In genomic region chr3:127574880-127575878, GRCh38 we compare ENCODE assay signal across 8 cellular contexts. TPM values are rescaled to one million over a fixed set of nuclear protein-coding genes. Genes with fewer than 3 reads are reported as not detected.
DNase-seq lines count a peak whose midpoint lies in the region; ATAC-seq, FAIRE-seq and TF ChIP-seq lines count a peak whose summit lies in the region.

No MANE protein-coding gene starts in this region.

- DNase-seq in Ammon's horn (ENCODE audit: low spot score) = peak; percentile 90
- DNase-seq in GM19238 (ENCODE audit: insufficient read length, low spot score) = peak; percentile 89
- peak; percentile 58 to 88 for DNase-seq in NCI-H446 (lab: John Stamatoyannopoulos, UW)
- DNase-seq in bronchial epithelial cell (ENCODE audit: low read depth) = peak; percentile 87
- peak; percentile 58 for DNase-seq in kidney epithelial cell (ENCODE audit: low read depth)
- peak; percentile 85 for DNase-seq in stimulated activated CD4-positive, alpha-beta T cell treated with anti-CD3 and anti-CD28 coated beads, Interleukin-1b, Interleukin-23, amount 100 ng/mL, for 48 hours

- ATAC-seq in HG03432 (IDR thresholded peaks at IDR 0.05; ENCODE audit: unreplicated experiment) = peak; percentile 88
- peak; percentile 89 to 91 for ATAC-seq in activated CD4-positive, CD25-positive, alpha-beta regulatory T cell treated with anti-CD3 and anti-CD28 coated beads, Interleukin-2, amount 50 U/mL, for 24 hours

- no peaks in the 10 kb centered on the region for H3K27me3 ChIP-seq in bronchial epithelial cell (ENCODE audit: control insufficient read depth, insufficient read depth, low read length)
- no peaks in the 10 kb centered on the region for H3K27me3 ChIP-seq in kidney epithelial cell (ENCODE audit: control insufficient read depth, insufficient read depth, low read length)

- FAIRE-seq in bronchial epithelial cell (lab: Jason Lieb, UNC) = peak; percentile 32

- H3K4me3 ChIP-seq in bronchial epithelial cell (ENCODE audit: low read depth, low read length) (no peak overlapping the region), kidney epithelial cell (ENCODE audit: low read depth, low read length) (no peak overlapping the region)

- TF ChIP-seq CTCF in bronchial epithelial cell (IDR thresholded peaks at IDR 0.05; ENCODE audit: insufficient read depth, low read length, severe bottlenecking) (peak; percentile 99), kidney epithelial cell (IDR thresholded peaks at IDR 0.05; ENCODE audit: insufficient read depth, low read length, poor library complexity, severe bottlenecking) (peak; percentile 100)

- H3K36me3 ChIP-seq in bronchial epithelial cell (ENCODE audit: control insufficient read depth, insufficient read depth, low read length) (peaks cover 36% of the 10 kb centered on the region), kidney epithelial cell (ENCODE audit: control insufficient read depth, insufficient read depth, low read length) (peaks cover 4% of the 10 kb centered on the region)

RNA-seq across cellular contexts. Expression of gene TPRA1, which starts 15.4 kb away (rescaled TPM):
- 27.5 and 38.4 TPM in 2 replicates for total RNA-seq in bronchial epithelial cell
- 92.3 and 95.2 TPM in 2 replicates for total RNA-seq in kidney epithelial cell

RNA-seq across cellular contexts. Expression of gene MCM2, which starts 23.0 kb away (rescaled TPM):
- 8.3 and 16.6 TPM in 2 replicates for total RNA-seq in bronchial epithelial cell
- 41.8 and 48.6 TPM in 2 replicates for total RNA-seq in kidney epithelial cell

RNA-seq across cellular contexts. Expression of gene PODXL2, which starts 53.8 kb away (rescaled TPM):
- total RNA-seq in bronchial epithelial cell (1.8 and 3.4 TPM in 2 replicates), kidney epithelial cell (69.5 and 70.4 TPM in 2 replicates)

Comparison
In these comparisons a context has a peak if more than half of its experiments do, and no peak if none do; other contexts are left out.
1. RNA of gene PODXL2, which starts 53.8 kb away (total RNA-seq): 69.5 to 70.4 TPM in kidney epithelial cell; 1.8 to 3.4 TPM in bronchial epithelial cell; every median in the first group is over 10 times any median in the second.
2. Peak in every context shown above with its lines, with median percentiles within 50 percentile points of each other: DNase-seq.